14 cellular contexts compared by ENCODE assay signal in the genomic region with DNA sequence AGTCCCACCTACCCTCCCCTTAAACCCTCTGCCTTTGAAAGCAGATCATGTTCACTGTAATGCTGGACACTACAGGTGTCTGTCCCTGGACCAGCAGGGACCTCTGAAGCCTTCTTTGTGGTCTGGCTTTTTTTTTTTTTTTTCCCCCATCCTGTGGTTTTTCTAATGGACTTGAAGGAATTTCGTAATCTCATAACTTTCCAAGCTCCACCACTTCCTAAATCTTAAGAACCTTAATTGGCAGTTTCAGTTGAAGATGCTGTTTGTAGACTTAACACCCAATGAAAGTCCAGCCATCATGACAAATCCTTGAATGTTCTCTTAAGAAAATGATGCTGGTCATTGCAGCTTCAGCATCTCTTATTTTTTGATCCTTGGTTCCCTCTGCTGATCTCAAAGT.
"Had no signal": no experiment of that assay in that cellular context is flagged by ENCODE, and none has a peak within 500 bp of the region (broad histone marks: within the 10 kb centered on the region; RNA-seq: fewer than 3 reads in every experiment).

No MANE protein-coding gene starts in this region.

- H3K9me3 Mint-ChIP-seq: activated B cell treated with CpG ODN at 0.5 μM for 24 hours; activated CD4-positive, alpha-beta T cell treated with anti-CD3 and anti-CD28 coated beads, Interleukin-2, amount 10 ng/mL, durations not matched to agents 24 days and 14 days had no signal

- H3K4me3 Mint-ChIP-seq: activated B cell treated with CpG ODN at 0.5 μM for 24 hours; activated CD4-positive, alpha-beta T cell treated with anti-CD3 and anti-CD28 coated beads, Interleukin-2, amount 10 ng/mL, durations not matched to agents 24 days and 14 days; activated T-helper 1 cell treated with anti-CD3 and anti-CD28 coated beads, Interleukin-12 subunit alpha, Interleukin-12 subunit beta, Interleukin-2, Interleukin-4 antibody, amounts not matched to agents 30 ng/mL and 10 ng/mL and 1 ng/mL, durations not matched to agents 14 hours and 24 hours and 36 hours; nephron progenitor cell had no signal

- DNase-seq: activated B cell treated with CpG ODN at 0.5 μM for 24 hours; activated CD4-positive, alpha-beta T cell treated with anti-CD3 and anti-CD28 coated beads, Interleukin-2, amount 10 ng/mL, durations not matched to agents 24 days and 14 days; activated naive CD4-positive, alpha-beta T cell; gastrocnemius medialis; kidney glomerular epithelial cell; nephron progenitor cell; psoas muscle; sigmoid colon; stimulated activated CD4-positive, alpha-beta T cell treated with anti-CD3 and anti-CD28 coated beads, Interleukin-12 subunit alpha, Interleukin-12 subunit beta, amount 100 ng/mL, for 4 hours; stimulated activated naive CD4-positive, alpha-beta T cell; upper lobe of left lung had no signal

- H3K4me1 Mint-ChIP-seq: activated B cell treated with CpG ODN at 0.5 μM for 24 hours; activated CD4-positive, alpha-beta T cell treated with anti-CD3 and anti-CD28 coated beads, Interleukin-2, amount 10 ng/mL, durations not matched to agents 24 days and 14 days; nephron progenitor cell had no signal

- FAIRE-seq: endothelial cell of umbilical vein, TTC549 had no signal

- H3K27ac Mint-ChIP-seq: activated B cell treated with CpG ODN at 0.5 μM for 24 hours; activated CD4-positive, alpha-beta T cell treated with anti-CD3 and anti-CD28 coated beads, Interleukin-2, amount 10 ng/mL, durations not matched to agents 24 days and 14 days; activated T-helper 1 cell treated with anti-CD3 and anti-CD28 coated beads, Interleukin-12 subunit alpha, Interleukin-12 subunit beta, Interleukin-2, Interleukin-4 antibody, amounts not matched to agents 30 ng/mL and 10 ng/mL and 1 ng/mL, durations not matched to agents 14 hours and 24 hours and 36 hours; nephron progenitor cell had no signal
